Comparison of ENCODE assay signal across 25 cellular contexts in the genomic region with DNA sequence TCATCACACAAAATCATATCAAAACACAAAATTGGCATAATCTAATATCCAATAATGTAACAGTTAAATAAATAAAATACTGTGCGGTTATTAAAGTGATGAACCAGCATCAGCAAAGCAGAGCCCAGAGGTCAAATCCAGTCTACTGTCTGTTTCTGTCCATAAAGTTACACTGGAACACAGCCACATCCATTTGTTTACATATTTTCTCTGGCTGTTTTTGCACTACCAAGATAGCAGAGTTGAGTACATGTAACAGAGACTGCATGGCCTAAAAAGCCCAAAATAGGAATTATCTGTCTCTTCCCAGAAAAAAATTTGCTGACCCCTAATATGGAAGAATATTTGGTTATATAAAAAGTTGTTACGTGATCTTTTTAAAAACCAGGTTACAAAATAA.
A peak's percentile ranks its signal among the peaks of the same experiment; 100 is the strongest.
DNase-seq lines count a peak whose midpoint lies in the region; ATAC-seq, FAIRE-seq and TF ChIP-seq lines count a peak whose summit lies in the region.
"Had no signal": no experiment of that assay in that cellular context is flagged by ENCODE, and none has a peak within 500 bp of the region (broad histone marks: within the 10 kb centered on the region; RNA-seq: fewer than 3 reads in every experiment).

No MANE protein-coding gene starts in this region.

- H3K9me3 ChIP-seq in parathyroid adenoma (ENCODE audit: control insufficient read depth, low read length), result no peaks in the 10 kb centered on the region
- H3K9me3 ChIP-seq: A549, BLaER1, Caco-2 had no signal

- H3K27ac ChIP-seq in VCaP (peak overlapping the region; percentile 72), parathyroid adenoma (peak overlapping the region; percentile 77)
- H3K27ac ChIP-seq: A549, BLaER1, HL-60 had no signal

- DNase-seq in AG10803 (ENCODE audit: low read depth), result peak; percentile 27
- peak; percentile 82 for DNase-seq in fibroblast of villous mesenchyme (ENCODE audit: low read depth)
- DNase-seq in cerebellar cortex (ENCODE audit: low spot score), result no peak
- no peak for DNase-seq in frontal cortex (ENCODE audit: low spot score in 2 of 2)
- DNase-seq: Caco-2; CD4-positive, alpha-beta T cell; DMS 273 treated with DMSO at 0.1 percent for 48 hours; DMS79 treated with DMSO at 0.1 percent for 48 hours; H7; KG1; NCI-H1092 treated with DMSO at 0.1 percent for 48 hours; NCI-H146; NCI-H2081; NCI-H2171; NCI-H345; NCI-H524; NCI-H82 had no signal

- H3K4me1 ChIP-seq in parathyroid adenoma, result no peaks in the 10 kb centered on the region
- H3K4me1 ChIP-seq: A549, BLaER1, Caco-2 had no signal

- no peak for FAIRE-seq in frontal cortex (lab: Jason Lieb, UNC)
- FAIRE-seq: A549, GM12878 had no signal

- no peak overlapping the region for H2AFZ ChIP-seq in parathyroid adenoma

- no peaks in the 10 kb centered on the region for H3K79me2 ChIP-seq in parathyroid adenoma

- H3K4me2 ChIP-seq in parathyroid adenoma (ENCODE audit: low read length), result peak overlapping the region; percentile 3
- H3K4me2 ChIP-seq: A549, BLaER1 had no signal

- ATAC-seq in HG03342 (IDR thresholded peaks at IDR 0.05; ENCODE audit: unreplicated experiment), result no peak
- ATAC-seq: A549, GM12878, Right ventricle myocardium inferior had no signal

- H3K36me3 ChIP-seq in parathyroid adenoma (ENCODE audit: control insufficient read depth, insufficient read depth, low read length), result no peaks in the 10 kb centered on the region
- H3K36me3 ChIP-seq: BLaER1 had no signal

- TF ChIP-seq CTCF in AG10803 (conservative IDR thresholded peaks at IDR 0.05; ENCODE audit: low read length) (no peak), VCaP (conservative IDR thresholded peaks at IDR 0.05) (no peak), fibroblast of villous mesenchyme (IDR thresholded peaks at IDR 0.05; ENCODE audit: insufficient read depth, low read depth, low read length) (no peak), parathyroid adenoma (IDR thresholded peaks at IDR 0.05) (no peak)

- H3K4me3 ChIP-seq in AG10803 (ENCODE audit: low read length) (no peak overlapping the region), fibroblast of villous mesenchyme (ENCODE audit: low read depth, low read length) (no peak overlapping the region), parathyroid adenoma (ENCODE audit: low read depth, low read length) (peak overlapping the region; percentile 7)
- H3K4me3 ChIP-seq: A549, BLaER1, GM12878 had no signal

- H3K9ac ChIP-seq in parathyroid adenoma, result no peak overlapping the region
- H3K9ac ChIP-seq: BLaER1 had no signal

- H3K27me3 ChIP-seq in parathyroid adenoma (ENCODE audit: control insufficient read depth, insufficient read depth, low read length), result no peaks in the 10 kb centered on the region
- H3K27me3 ChIP-seq: BLaER1 had no signal

Comparison
In these comparisons a context has a peak if more than half of its experiments do, and no peak if none do; other contexts are left out.
1. DNase-seq: peak in AG10803 (single experiment) and fibroblast of villous mesenchyme (single experiment); none in cerebellar cortex (single experiment) and frontal cortex (0 of 2).